ENCODE assay signal across 19 cellular contexts in genomic region chr4:22921891-22922290, GRCh38.
"Had no signal": no experiment of that assay in that cellular context is flagged by ENCODE, and none has a peak within 500 bp of the region (broad histone marks: within the 10 kb centered on the region; RNA-seq: fewer than 3 reads in every experiment).

No MANE protein-coding gene starts in this region.

- H3K4me1 ChIP-seq: heart right ventricle, pancreas, right lobe of liver, tibial nerve, upper lobe of left lung, uterus had no signal

- H3K4me3 ChIP-seq: dorsolateral prefrontal cortex, heart right ventricle, lung, pancreas, right lobe of liver, thoracic aorta, tibial nerve, upper lobe of left lung, uterus had no signal

- H3K27ac ChIP-seq: dorsolateral prefrontal cortex, heart right ventricle, neutrophil, pancreas, right lobe of liver, thoracic aorta, tibial nerve, upper lobe of left lung, uterus had no signal

- H3K27me3 ChIP-seq: neutrophil, pancreas, right lobe of liver, tibial nerve, upper lobe of left lung, uterus had no signal

- H3K36me3 ChIP-seq: heart right ventricle, neutrophil, pancreas, right lobe of liver, thoracic aorta, tibial nerve, upper lobe of left lung, uterus had no signal

- DNase-seq: dorsolateral prefrontal cortex; effector CD4-positive, alpha-beta T cell; glutamatergic neuron; heart right ventricle; hypothalamus; natural killer cell; pancreas; right lobe of liver; small intestine; stimulated activated CD4-positive, alpha-beta T cell treated with anti-CD3 and anti-CD28 coated beads, Interleukin-15, amount 100 ng/mL, for 24 hours; stimulated activated CD4-positive, alpha-beta T cell treated with anti-CD3 and anti-CD28 coated beads, Interleukin-2, amount 100 ng/mL, for 48 hours; stimulated activated naive B cell treated with anti-CD40 and anti-IgM and Interleukin-4, amounts not matched to agents 10 μg/mL and 1 μg/mL and 100 μg/mL, for 72 hours; upper lobe of left lung; uterus had no signal

- H3K9me3 ChIP-seq: neutrophil, pancreas, right lobe of liver, thoracic aorta, tibial nerve, upper lobe of left lung, uterus had no signal

- ATAC-seq: heart right ventricle, left lobe of liver, natural killer cell, pancreas, right lobe of liver had no signal
